22 cellular contexts compared by ENCODE assay signal in genomic region chr9:124302921-124303320, GRCh38.
"Had no signal": no experiment of that assay in that cellular context is flagged by ENCODE, and none has a peak within 500 bp of the region (broad histone marks: within the 10 kb centered on the region; RNA-seq: fewer than 3 reads in every experiment).

No MANE protein-coding gene starts in this region.

- H3K9me3 Mint-ChIP-seq: activated T-cell treated with anti-CD3 and anti-CD28 coated beads, Interleukin-2, amount 50 U/mL, for 24 hours; activated T-helper 17 cell treated with anti-CD3 and anti-CD28 coated beads, Interleukin-2, amount 50 U/mL, for 72 hours; naive thymus-derived CD4-positive, alpha-beta T cell; neural crest cell had no signal

- FAIRE-seq: astrocyte, endometrium, frontal cortex had no signal

- ATAC-seq: activated T-helper 17 cell treated with anti-CD3 and anti-CD28 coated beads, Interleukin-2, amount 50 U/mL, for 72 hours; esophagus mucosa; left cardiac atrium; naive thymus-derived CD4-positive, alpha-beta T cell; stimulated activated naive CD8-positive, alpha-beta T cell treated with anti-CD3 and anti-CD28 coated beads, Interleukin-15, Interleukin-2, amounts not matched to agents 100 U/mL and 50 U/mL, for 24 hours had no signal

- H3K4me3 ChIP-seq: coronary artery, prostate gland had no signal

- DNase-seq: activated CD4-positive, alpha-beta T cell treated with anti-CD3 and anti-CD28 coated beads, Interleukin-2, amount 50 U/mL, for 4 hours; activated CD8-positive, alpha-beta memory T cell treated with anti-CD3 and anti-CD28 coated beads for 24 hours; activated CD8-positive, alpha-beta memory T cell treated with anti-CD3 and anti-CD28 coated beads, Interleukin-2, amount 50 U/mL, for 4 hours; activated naive CD4-positive, alpha-beta T cell; activated T-cell treated with anti-CD3 and anti-CD28 coated beads, Interleukin-2, amount 50 U/mL, for 24 hours; hippocampal formation; left cardiac atrium; naive thymus-derived CD4-positive, alpha-beta T cell; stimulated activated CD4-positive, alpha-beta T cell treated with anti-CD3 and anti-CD28 coated beads, Interleukin-2, amount 100 ng/mL, for 48 hours; stimulated activated CD8-positive, alpha-beta memory T cell treated with anti-CD3 and anti-CD28 coated beads, Interleukin-4, amount 100 ng/mL, for 48 hours; stimulated activated naive CD8-positive, alpha-beta T cell treated with anti-CD3 and anti-CD28 coated beads, Interleukin-15, Interleukin-2, amounts not matched to agents 100 U/mL and 50 U/mL, for 24 hours; T-helper 1 cell; T-helper 9 cell had no signal

- H3K9me3 ChIP-seq: prostate gland had no signal

- H3K27ac Mint-ChIP-seq: activated naive CD8-positive, alpha-beta T cell; activated T-cell treated with anti-CD3 and anti-CD28 coated beads, Interleukin-2, amount 50 U/mL, for 24 hours; activated T-helper 17 cell treated with anti-CD3 and anti-CD28 coated beads, Interleukin-2, amount 50 U/mL, for 72 hours; naive thymus-derived CD4-positive, alpha-beta T cell had no signal

- H3K27ac ChIP-seq: coronary artery, prostate gland had no signal

- H3K4me3 Mint-ChIP-seq: activated naive CD8-positive, alpha-beta T cell; activated T-cell treated with anti-CD3 and anti-CD28 coated beads, Interleukin-2, amount 50 U/mL, for 24 hours; activated T-helper 17 cell treated with anti-CD3 and anti-CD28 coated beads, Interleukin-2, amount 50 U/mL, for 72 hours; naive thymus-derived CD4-positive, alpha-beta T cell; neural crest cell had no signal

- H3K4me1 Mint-ChIP-seq: activated T-helper 17 cell treated with anti-CD3 and anti-CD28 coated beads, Interleukin-2, amount 50 U/mL, for 72 hours had no signal

- H3K36me3 Mint-ChIP-seq: activated naive CD8-positive, alpha-beta T cell; naive thymus-derived CD4-positive, alpha-beta T cell had no signal
